In the genomic region with DNA sequence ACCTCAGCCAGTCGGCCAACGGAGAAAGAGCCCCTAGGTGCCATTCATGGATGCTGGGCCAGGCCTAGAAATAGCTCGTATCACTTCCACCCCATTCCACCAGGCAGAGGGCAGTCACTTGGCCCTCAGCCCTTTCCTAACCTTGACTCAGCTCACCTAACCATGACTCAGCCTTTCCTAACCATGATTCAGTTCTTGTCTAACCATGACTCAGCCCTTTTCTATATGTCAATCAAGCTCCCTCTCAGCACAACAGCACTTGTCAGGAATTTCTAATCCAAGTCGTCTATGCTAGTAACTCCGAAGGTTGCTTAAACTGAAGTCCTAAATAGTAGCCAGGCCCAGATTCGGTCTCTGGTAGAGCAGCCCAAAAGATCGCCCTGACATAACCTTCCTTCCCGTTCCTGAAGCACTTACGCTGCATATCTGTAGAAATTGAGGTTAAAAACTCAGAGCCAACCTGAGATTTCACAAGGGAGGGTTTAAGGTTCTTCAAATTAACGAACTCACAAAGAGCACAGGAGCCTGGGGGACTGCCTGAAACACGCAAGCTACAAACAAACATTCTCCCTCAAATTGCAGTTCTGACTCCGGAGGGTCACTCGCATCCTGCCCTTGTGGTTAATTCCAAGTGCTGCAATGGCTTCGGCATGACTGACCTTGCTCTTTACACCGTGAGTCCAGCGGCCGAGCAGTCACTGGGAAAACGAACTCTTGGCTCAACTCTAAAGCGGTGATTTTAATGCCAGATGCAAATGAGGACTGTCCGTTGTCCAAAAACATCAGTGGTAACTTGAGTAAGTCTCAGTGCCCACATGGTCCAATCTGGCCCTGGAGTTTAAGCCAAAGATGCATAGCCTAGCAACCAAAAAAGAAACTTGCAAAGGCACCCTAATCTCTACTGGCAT, we compare ENCODE assay signal across 1 cellular context.
TF ChIP-seq lines count a peak whose summit lies in the region.

No MANE protein-coding gene starts in this region.

TF ChIP-seq in K562, 482 proteins besides CTCF, POLR2A, EP300 and RAD21 (continued from another document and continues in another):
- TF ChIP-seq, protein P1, sequence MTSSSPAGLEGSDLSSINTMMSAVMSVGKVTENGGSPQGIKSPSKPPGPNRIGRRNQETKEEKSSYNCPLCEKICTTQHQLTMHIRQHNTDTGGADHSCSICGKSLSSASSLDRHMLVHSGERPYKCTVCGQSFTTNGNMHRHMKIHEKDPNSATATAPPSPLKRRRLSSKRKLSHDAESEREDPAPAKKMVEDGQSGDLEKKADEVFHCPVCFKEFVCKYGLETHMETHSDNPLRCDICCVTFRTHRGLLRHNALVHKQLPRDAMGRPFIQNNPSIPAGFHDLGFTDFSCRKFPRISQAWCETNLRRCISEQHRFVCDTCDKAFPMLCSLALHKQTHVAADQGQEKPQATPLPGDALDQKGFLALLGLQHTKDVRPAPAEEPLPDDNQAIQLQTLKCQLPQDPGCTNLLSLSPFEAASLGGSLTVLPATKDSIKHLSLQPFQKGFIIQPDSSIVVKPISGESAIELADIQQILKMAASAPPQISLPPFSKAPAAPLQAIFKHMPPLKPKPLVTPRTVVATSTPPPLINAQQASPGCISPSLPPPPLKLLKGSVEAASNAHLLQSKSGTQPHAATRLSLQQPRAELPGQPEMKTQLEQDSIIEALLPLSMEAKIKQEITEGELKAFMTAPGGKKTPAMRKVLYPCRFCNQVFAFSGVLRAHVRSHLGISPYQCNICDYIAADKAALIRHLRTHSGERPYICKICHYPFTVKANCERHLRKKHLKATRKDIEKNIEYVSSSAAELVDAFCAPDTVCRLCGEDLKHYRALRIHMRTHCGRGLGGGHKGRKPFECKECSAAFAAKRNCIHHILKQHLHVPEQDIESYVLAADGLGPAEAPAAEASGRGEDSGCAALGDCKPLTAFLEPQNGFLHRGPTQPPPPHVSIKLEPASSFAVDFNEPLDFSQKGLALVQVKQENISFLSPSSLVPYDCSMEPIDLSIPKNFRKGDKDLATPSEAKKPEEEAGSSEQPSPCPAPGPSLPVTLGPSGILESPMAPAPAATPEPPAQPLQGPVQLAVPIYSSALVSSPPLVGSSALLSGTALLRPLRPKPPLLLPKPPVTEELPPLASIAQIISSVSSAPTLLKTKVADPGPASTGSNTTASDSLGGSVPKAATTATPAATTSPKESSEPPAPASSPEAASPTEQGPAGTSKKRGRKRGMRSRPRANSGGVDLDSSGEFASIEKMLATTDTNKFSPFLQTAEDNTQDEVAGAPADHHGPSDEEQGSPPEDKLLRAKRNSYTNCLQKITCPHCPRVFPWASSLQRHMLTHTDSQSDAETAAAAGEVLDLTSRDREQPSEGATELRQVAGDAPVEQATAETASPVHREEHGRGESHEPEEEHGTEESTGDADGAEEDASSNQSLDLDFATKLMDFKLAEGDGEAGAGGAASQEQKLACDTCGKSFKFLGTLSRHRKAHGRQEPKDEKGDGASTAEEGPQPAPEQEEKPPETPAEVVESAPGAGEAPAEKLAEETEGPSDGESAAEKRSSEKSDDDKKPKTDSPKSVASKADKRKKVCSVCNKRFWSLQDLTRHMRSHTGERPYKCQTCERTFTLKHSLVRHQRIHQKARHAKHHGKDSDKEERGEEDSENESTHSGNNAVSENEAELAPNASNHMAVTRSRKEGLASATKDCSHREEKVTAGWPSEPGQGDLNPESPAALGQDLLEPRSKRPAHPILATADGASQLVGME (CRISPR knock-in tag; IDR thresholded peaks at IDR 0.05) = 0 out of 2 replicates have a peak, but pooled peaks have one; percentile 20
- TF ChIP-seq JUNB (CRISPR knock-in tag; conservative IDR thresholded peaks at IDR 0.05) (peak; percentile 84; the same call in 1 of the 2 replicates), NCOR1 (IDR thresholded peaks at IDR 0.05) (peak; percentile 21; the same call in 1 of the 2 replicates), MAFK (IDR thresholded peaks at IDR 0.05; ENCODE audit: low read length) (peak; percentile 99), FOS (IDR thresholded peaks at IDR 0.05; ENCODE audit: extremely low read depth, insufficient read length) (peak; percentile 29), ZNF311 (CRISPR knock-in tag; IDR thresholded peaks at IDR 0.05) (no peak), DACH1 (IDR thresholded peaks at IDR 0.05; ENCODE audit: partially characterized antibody) (no peak), ZNF561 (CRISPR knock-in tag; conservative IDR thresholded peaks at IDR 0.05) (no peak), KLF16 (IDR thresholded peaks at IDR 0.05) (no peak), BACH1 (tag; IDR thresholded peaks at IDR 0.05) (peak; percentile 100), SMARCE1 (IDR thresholded peaks at IDR 0.05) (peak; percentile 74), NFIC (IDR thresholded peaks at IDR 0.05) (peak; percentile 80), ZNF75A (CRISPR knock-in tag; IDR thresholded peaks at IDR 0.05) (no peak), ZNF124 (CRISPR knock-in tag; IDR thresholded peaks at IDR 0.05) (no peak), ZEB2 (IDR thresholded peaks at IDR 0.05) (peak; percentile 79), GATAD2A (IDR thresholded peaks at IDR 0.05) (0 out of 2 replicates have a peak, but pooled peaks have one; percentile 60), PCBP1 (IDR thresholded peaks at IDR 0.05; ENCODE audit: low read depth, low read length, poor library complexity, severe bottlenecking) (no peak), OTX1 (CRISPR knock-in tag; IDR thresholded peaks at IDR 0.05) (0 out of 2 replicates have a peak, but pooled peaks have one; percentile 36), U2AF2 (optimal IDR thresholded peaks at IDR 0.05; ENCODE audit: low read depth, low read length) (no peak), FOSL1 (tag; conservative IDR thresholded peaks at IDR 0.05) (peak; percentile 94), CBFA2T3 (IDR thresholded peaks at IDR 0.05) (peak; percentile 56), JUND (IDR thresholded peaks at IDR 0.05; ENCODE audit: borderline replicate concordance, low read depth, low read length) (peak; percentile 89), JUND (tag; IDR thresholded peaks at IDR 0.05; ENCODE audit: borderline replicate concordance, low read depth, low read length) (peak; percentile 95; the same call in 2 of the 3 replicates), MCM7 (IDR thresholded peaks at IDR 0.05) (peak in 1 of 2 experiments; percentile 97; a peak in 1 of 4 replicates), FOXK2 (conservative IDR thresholded peaks at IDR 0.05 in 1 of 2, IDR thresholded peaks at IDR 0.05 in 1 of 2; ENCODE audit: low read depth in 2 of 2) (0 out of 4 replicates have a peak, but pooled peaks have one; percentile 29 to 49), NFE2L1 (tag; IDR thresholded peaks at IDR 0.05; ENCODE audit: borderline replicate concordance, low read depth) (peak; percentile 100), RCOR1 (IDR thresholded peaks at IDR 0.05; ENCODE audit: borderline replicate concordance in 1 of 2, low read depth in 2 of 2, low read length in 2 of 2) (peak in 1 of 2 experiments; percentile 43; a peak in 1 of 4 replicates), C11orf30 (IDR thresholded peaks at IDR 0.05; ENCODE audit: low read depth) (peak; percentile 100)
- TF ChIP-seq, protein P2, sequence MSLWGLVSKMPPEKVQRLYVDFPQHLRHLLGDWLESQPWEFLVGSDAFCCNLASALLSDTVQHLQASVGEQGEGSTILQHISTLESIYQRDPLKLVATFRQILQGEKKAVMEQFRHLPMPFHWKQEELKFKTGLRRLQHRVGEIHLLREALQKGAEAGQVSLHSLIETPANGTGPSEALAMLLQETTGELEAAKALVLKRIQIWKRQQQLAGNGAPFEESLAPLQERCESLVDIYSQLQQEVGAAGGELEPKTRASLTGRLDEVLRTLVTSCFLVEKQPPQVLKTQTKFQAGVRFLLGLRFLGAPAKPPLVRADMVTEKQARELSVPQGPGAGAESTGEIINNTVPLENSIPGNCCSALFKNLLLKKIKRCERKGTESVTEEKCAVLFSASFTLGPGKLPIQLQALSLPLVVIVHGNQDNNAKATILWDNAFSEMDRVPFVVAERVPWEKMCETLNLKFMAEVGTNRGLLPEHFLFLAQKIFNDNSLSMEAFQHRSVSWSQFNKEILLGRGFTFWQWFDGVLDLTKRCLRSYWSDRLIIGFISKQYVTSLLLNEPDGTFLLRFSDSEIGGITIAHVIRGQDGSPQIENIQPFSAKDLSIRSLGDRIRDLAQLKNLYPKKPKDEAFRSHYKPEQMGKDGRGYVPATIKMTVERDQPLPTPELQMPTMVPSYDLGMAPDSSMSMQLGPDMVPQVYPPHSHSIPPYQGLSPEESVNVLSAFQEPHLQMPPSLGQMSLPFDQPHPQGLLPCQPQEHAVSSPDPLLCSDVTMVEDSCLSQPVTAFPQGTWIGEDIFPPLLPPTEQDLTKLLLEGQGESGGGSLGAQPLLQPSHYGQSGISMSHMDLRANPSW (CRISPR knock-in tag; IDR thresholded peaks at IDR 0.05) = no peak
- TF ChIP-seq, protein P3, sequence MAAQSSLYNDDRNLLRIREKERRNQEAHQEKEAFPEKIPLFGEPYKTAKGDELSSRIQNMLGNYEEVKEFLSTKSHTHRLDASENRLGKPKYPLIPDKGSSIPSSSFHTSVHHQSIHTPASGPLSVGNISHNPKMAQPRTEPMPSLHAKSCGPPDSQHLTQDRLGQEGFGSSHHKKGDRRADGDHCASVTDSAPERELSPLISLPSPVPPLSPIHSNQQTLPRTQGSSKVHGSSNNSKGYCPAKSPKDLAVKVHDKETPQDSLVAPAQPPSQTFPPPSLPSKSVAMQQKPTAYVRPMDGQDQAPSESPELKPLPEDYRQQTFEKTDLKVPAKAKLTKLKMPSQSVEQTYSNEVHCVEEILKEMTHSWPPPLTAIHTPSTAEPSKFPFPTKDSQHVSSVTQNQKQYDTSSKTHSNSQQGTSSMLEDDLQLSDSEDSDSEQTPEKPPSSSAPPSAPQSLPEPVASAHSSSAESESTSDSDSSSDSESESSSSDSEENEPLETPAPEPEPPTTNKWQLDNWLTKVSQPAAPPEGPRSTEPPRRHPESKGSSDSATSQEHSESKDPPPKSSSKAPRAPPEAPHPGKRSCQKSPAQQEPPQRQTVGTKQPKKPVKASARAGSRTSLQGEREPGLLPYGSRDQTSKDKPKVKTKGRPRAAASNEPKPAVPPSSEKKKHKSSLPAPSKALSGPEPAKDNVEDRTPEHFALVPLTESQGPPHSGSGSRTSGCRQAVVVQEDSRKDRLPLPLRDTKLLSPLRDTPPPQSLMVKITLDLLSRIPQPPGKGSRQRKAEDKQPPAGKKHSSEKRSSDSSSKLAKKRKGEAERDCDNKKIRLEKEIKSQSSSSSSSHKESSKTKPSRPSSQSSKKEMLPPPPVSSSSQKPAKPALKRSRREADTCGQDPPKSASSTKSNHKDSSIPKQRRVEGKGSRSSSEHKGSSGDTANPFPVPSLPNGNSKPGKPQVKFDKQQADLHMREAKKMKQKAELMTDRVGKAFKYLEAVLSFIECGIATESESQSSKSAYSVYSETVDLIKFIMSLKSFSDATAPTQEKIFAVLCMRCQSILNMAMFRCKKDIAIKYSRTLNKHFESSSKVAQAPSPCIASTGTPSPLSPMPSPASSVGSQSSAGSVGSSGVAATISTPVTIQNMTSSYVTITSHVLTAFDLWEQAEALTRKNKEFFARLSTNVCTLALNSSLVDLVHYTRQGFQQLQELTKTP (IDR thresholded peaks at IDR 0.05; ENCODE audit: low read depth in 1 of 2, partially characterized antibody in 2 of 2) = peak in 1 of 2 experiments; percentile 62
- TF ChIP-seq, protein P4, sequence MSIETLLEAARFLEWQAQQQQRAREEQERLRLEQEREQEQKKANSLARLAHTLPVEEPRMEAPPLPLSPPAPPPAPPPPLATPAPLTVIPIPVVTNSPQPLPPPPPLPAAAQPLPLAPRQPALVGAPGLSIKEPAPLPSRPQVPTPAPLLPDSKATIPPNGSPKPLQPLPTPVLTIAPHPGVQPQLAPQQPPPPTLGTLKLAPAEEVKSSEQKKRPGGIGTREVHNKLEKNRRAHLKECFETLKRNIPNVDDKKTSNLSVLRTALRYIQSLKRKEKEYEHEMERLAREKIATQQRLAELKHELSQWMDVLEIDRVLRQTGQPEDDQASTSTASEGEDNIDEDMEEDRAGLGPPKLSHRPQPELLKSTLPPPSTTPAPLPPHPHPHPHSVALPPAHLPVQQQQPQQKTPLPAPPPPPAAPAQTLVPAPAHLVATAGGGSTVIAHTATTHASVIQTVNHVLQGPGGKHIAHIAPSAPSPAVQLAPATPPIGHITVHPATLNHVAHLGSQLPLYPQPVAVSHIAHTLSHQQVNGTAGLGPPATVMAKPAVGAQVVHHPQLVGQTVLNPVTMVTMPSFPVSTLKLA (conservative IDR thresholded peaks at IDR 0.05) = 0 out of 4 replicates have a peak, but pooled peaks of 1 of the 2 experiments have one; percentile 24
- TF ChIP-seq, protein P5, sequence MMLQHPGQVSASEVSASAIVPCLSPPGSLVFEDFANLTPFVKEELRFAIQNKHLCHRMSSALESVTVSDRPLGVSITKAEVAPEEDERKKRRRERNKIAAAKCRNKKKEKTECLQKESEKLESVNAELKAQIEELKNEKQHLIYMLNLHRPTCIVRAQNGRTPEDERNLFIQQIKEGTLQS (IDR thresholded peaks at IDR 0.05) = peak; percentile 93
- TF ChIP-seq, protein P5 (CRISPR knock-in tag; conservative IDR thresholded peaks at IDR 0.05) = no peak
- TF ChIP-seq, protein P6, sequence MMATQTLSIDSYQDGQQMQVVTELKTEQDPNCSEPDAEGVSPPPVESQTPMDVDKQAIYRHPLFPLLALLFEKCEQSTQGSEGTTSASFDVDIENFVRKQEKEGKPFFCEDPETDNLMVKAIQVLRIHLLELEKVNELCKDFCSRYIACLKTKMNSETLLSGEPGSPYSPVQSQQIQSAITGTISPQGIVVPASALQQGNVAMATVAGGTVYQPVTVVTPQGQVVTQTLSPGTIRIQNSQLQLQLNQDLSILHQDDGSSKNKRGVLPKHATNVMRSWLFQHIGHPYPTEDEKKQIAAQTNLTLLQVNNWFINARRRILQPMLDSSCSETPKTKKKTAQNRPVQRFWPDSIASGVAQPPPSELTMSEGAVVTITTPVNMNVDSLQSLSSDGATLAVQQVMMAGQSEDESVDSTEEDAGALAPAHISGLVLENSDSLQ (IDR thresholded peaks at IDR 0.05) = peak; percentile 96
